ENCODE assay signal across 1 cellular context in genomic region chr16:68909099-68909733, GRCh38.
TF ChIP-seq lines count a peak whose summit lies in the region.

No MANE protein-coding gene starts in this region.

TF ChIP-seq in GM23338, 12 proteins besides CTCF, POLR2A, EP300 and RAD21 (continued from another document):
- TF ChIP-seq ZNF462 (CRISPR knock-in tag; IDR thresholded peaks at IDR 0.05) (no peak), CREB1 (CRISPR knock-in tag; IDR thresholded peaks at IDR 0.05; ENCODE audit: low read depth) (no peak), ZNF114 (CRISPR knock-in tag; IDR thresholded peaks at IDR 0.05) (no peak), EZH2 (IDR thresholded peaks at IDR 0.05; ENCODE audit: low read depth, unreplicated experiment) (no peak)
